Comparison of ENCODE assay signal across 11 cellular contexts in the genomic region with DNA sequence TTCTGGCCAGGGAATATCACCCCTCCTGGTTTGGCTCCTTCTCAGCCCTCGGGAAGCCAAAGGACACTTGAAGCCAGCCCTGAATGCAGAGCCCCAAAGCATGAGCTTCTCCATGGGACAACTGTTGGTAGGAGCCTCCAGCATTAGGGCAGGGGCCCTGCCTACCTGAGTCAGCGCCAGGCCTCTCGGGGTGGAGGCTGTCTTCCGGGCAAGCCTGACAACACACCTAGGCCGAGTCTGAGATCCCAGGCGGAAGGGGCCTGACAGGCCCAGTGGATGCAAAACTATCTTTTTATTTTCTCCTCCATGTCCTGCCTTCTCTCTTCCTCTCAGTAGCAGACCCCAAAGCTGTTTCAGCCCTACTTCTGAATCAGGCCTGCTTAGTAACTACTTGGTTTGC.
DNase-seq lines count a peak whose midpoint lies in the region; ATAC-seq and TF ChIP-seq lines count a peak whose summit lies in the region.
"Had no signal": no experiment of that assay in that cellular context is flagged by ENCODE, and none has a peak within 500 bp of the region (broad histone marks: within the 10 kb centered on the region; RNA-seq: fewer than 3 reads in every experiment).

No MANE protein-coding gene starts in this region.

- no peaks in the 10 kb centered on the region for H3K27me3 ChIP-seq in MM.1S (replicated peaks; ENCODE audit: insufficient read depth, low read length)

- H3K9ac ChIP-seq in MM.1S (ENCODE audit: low read length): peak overlapping the region; percentile 70; the same call in 1 of the 2 replicates

- peaks cover 21% of the 10 kb centered on the region for H3F3A ChIP-seq in MM.1S (ENCODE audit: insufficient read depth, low read length)

- H2AFZ ChIP-seq in MM.1S (ENCODE audit: low read length): no peak overlapping the region

- peaks cover 25% of the 10 kb centered on the region for H3K4me1 ChIP-seq in MM.1S (ENCODE audit: low read length)

- H4K20me1 ChIP-seq in MM.1S (ENCODE audit: insufficient read depth, low read length): peaks cover 4% of the 10 kb centered on the region

- peak overlapping the region; percentile 48 for H3K4me3 Mint-ChIP-seq in activated naive CD8-positive, alpha-beta T cell treated with anti-CD3 and anti-CD28 coated beads, Interleukin-2, amount 50 U/mL, for 24 hours
- peak overlapping the region; percentile 10 to 93 for H3K4me3 Mint-ChIP-seq in stimulated activated naive B cell treated with anti-CD40 and anti-IgM and Interleukin-4, amounts not matched to agents 10 μg/mL and 1 μg/mL and 100 μg/mL, for 72 hours

- H3K9me3 ChIP-seq in MM.1S (replicated peaks; ENCODE audit: insufficient read depth, low read length): no peaks in the 10 kb centered on the region
- H3K9me3 ChIP-seq: psoas muscle had no signal

- no peaks in the 10 kb centered on the region for H3K36me3 ChIP-seq in MM.1S (replicated peaks; ENCODE audit: insufficient read depth, low read length)

- H3K4me1 Mint-ChIP-seq in activated naive CD8-positive, alpha-beta T cell treated with anti-CD3 and anti-CD28 coated beads, Interleukin-2, amount 50 U/mL, for 24 hours: peaks cover 66% of the 10 kb centered on the region
- peaks cover 53 to 66% of the 10 kb centered on the region in 2 donors for H3K4me1 Mint-ChIP-seq in stimulated activated naive B cell treated with anti-CD40 and anti-IgM and Interleukin-4, amounts not matched to agents 10 μg/mL and 1 μg/mL and 100 μg/mL, for 72 hours

- peaks cover 88% of the 10 kb centered on the region for H3K79me2 ChIP-seq in MM.1S (ENCODE audit: low read length)

- H3K4me2 ChIP-seq in MM.1S (ENCODE audit: low read depth, low read length): peak overlapping the region; percentile 98; the same call in 1 of the 2 replicates

- H3K9me2 ChIP-seq in MM.1S (replicated peaks; ENCODE audit: insufficient read depth, low read length): no peaks in the 10 kb centered on the region

- H3K27me3 Mint-ChIP-seq in activated naive CD8-positive, alpha-beta T cell treated with anti-CD3 and anti-CD28 coated beads, Interleukin-2, amount 50 U/mL, for 24 hours: no peaks in the 10 kb centered on the region
- no peaks in the 10 kb centered on the region for H3K27me3 Mint-ChIP-seq in stimulated activated naive B cell treated with anti-CD40 and anti-IgM and Interleukin-4, amounts not matched to agents 10 μg/mL and 1 μg/mL and 100 μg/mL, for 72 hours

- ATAC-seq in activated naive CD8-positive, alpha-beta T cell treated with anti-CD3 and anti-CD28 coated beads, Interleukin-2, amount 50 U/mL, for 24 hours: no peak
- ATAC-seq in stimulated activated naive B cell treated with anti-CD40 and anti-IgM and Interleukin-4, amounts not matched to agents 10 μg/mL and 1 μg/mL and 100 μg/mL, for 72 hours (replicated peaks): no peak
- no peak for ATAC-seq in GM21619 (IDR thresholded peaks at IDR 0.05; ENCODE audit: unreplicated experiment)
- ATAC-seq in HG02840 (IDR thresholded peaks at IDR 0.05; ENCODE audit: low FRiP score, unreplicated experiment): no peak

- peak overlapping the region; percentile 77 for H3K4me3 ChIP-seq in MM.1S (ENCODE audit: low read length)

- TF ChIP-seq CTCF in MM.1S (IDR thresholded peaks at IDR 0.05; ENCODE audit: low read length): no peak

- H3K27ac Mint-ChIP-seq in activated naive CD8-positive, alpha-beta T cell treated with anti-CD3 and anti-CD28 coated beads, Interleukin-2, amount 50 U/mL, for 24 hours: peak overlapping the region; percentile 49
- H3K27ac Mint-ChIP-seq in stimulated activated naive B cell treated with anti-CD40 and anti-IgM and Interleukin-4, amounts not matched to agents 10 μg/mL and 1 μg/mL and 100 μg/mL, for 72 hours: peak overlapping the region; percentile 79

- no peaks in the 10 kb centered on the region for H3K9me3 Mint-ChIP-seq in activated naive CD8-positive, alpha-beta T cell treated with anti-CD3 and anti-CD28 coated beads, Interleukin-2, amount 50 U/mL, for 24 hours
- no peaks in the 10 kb centered on the region for H3K9me3 Mint-ChIP-seq in stimulated activated naive B cell treated with anti-CD40 and anti-IgM and Interleukin-4, amounts not matched to agents 10 μg/mL and 1 μg/mL and 100 μg/mL, for 72 hours

- DNase-seq in MM.1S: no peak
- DNase-seq in activated naive CD8-positive, alpha-beta T cell treated with anti-CD3 and anti-CD28 coated beads, Interleukin-2, amount 50 U/mL, for 24 hours: no peak
- DNase-seq in kidney tubule cell (ENCODE audit: low spot score): peak; percentile 28
- no peak for DNase-seq in stimulated activated naive B cell treated with anti-CD40 and anti-IgM and Interleukin-4, amounts not matched to agents 10 μg/mL and 1 μg/mL and 100 μg/mL, for 72 hours
- DNase-seq in NCI-H226: no peak
- DNase-seq: foreskin melanocyte; NCI-H146; psoas muscle; stimulated activated CD8-positive, alpha-beta memory T cell treated with anti-CD3 and anti-CD28 coated beads, Interleukin-4, amount 100 ng/mL, for 48 hours had no signal

- H3K36me3 Mint-ChIP-seq in activated naive CD8-positive, alpha-beta T cell treated with anti-CD3 and anti-CD28 coated beads, Interleukin-2, amount 50 U/mL, for 24 hours (ENCODE audit: low read depth): peaks cover 7% of the 10 kb centered on the region
- peaks cover 12 to 23% of the 10 kb centered on the region in 2 donors for H3K36me3 Mint-ChIP-seq in stimulated activated naive B cell treated with anti-CD40 and anti-IgM and Interleukin-4, amounts not matched to agents 10 μg/mL and 1 μg/mL and 100 μg/mL, for 72 hours

- H3K27ac ChIP-seq in MM.1S (ENCODE audit: low read length): no peak overlapping the region
